In genomic region chr9:88645869-88646204, GRCh38 we compare ENCODE assay signal across 30 cellular contexts.
DNase-seq lines count a peak whose midpoint lies in the region; ATAC-seq, FAIRE-seq and TF ChIP-seq lines count a peak whose summit lies in the region.
"Had no signal": no experiment of that assay in that cellular context is flagged by ENCODE, and none has a peak within 500 bp of the region (broad histone marks: within the 10 kb centered on the region; RNA-seq: fewer than 3 reads in every experiment).

No MANE protein-coding gene starts in this region.

- 86 to 95% methylated on average over 11 of the region's 11 CpGs for WGBS in GM23248 (ENCODE audit: low coverage in 1 of 2, low lambda C conversion rate in 2 of 2, missing lambda C conversion rate in 2 of 2), 2 experiments
- 50 to 62% methylated on average over 3 to 5 of the region's 11 CpGs for WGBS in gastroesophageal sphincter (ENCODE audit: low coverage in 1 of 2), 2 donors
- WGBS in spleen, 5 donors: 88 to 96% (median 91%) methylated on average over 11 of the region's 11 CpGs

- H3K79me2 ChIP-seq in GM23248 (ENCODE audit: insufficient read depth) (no peaks in the 10 kb centered on the region), astrocyte (ENCODE audit: insufficient read depth, low read length) (no peaks in the 10 kb centered on the region), osteoblast (ENCODE audit: insufficient read depth, low read length) (no peaks in the 10 kb centered on the region)

- no peak overlapping the region for H3K4me3 Mint-ChIP-seq in astrocyte (ENCODE audit: unreplicated experiment)
- H3K4me3 Mint-ChIP-seq: activated CD8-positive, alpha-beta T cell treated with anti-CD3 and anti-CD28 coated beads, Interleukin-2, amount 10 ng/mL, durations not matched to agents 7 days and 5 days; memory B cell; type B pancreatic cell had no signal

- H3K36me3 ChIP-seq in GM23248 (ENCODE audit: low read depth): no peaks in the 10 kb centered on the region
- no peaks in the 10 kb centered on the region for H3K36me3 ChIP-seq in astrocyte (ENCODE audit: insufficient read depth, low read length)
- no peaks in the 10 kb centered on the region for H3K36me3 ChIP-seq in gastroesophageal sphincter
- no peaks in the 10 kb centered on the region for H3K36me3 ChIP-seq in osteoblast (ENCODE audit: insufficient read depth, low read length)
- H3K36me3 ChIP-seq in spleen: no peaks in the 10 kb centered on the region
- H3K36me3 ChIP-seq: BLaER1 treated with 17β-estradiol and CSF1 and Interleukin-3, amounts not matched to agents 10 nM and 100 nM; gastrocnemius medialis; right lobe of liver had no signal

- H3F3A ChIP-seq in GM23248 (ENCODE audit: insufficient read depth): peaks cover 13% of the 10 kb centered on the region

- peaks cover 2% of the 10 kb centered on the region for H3K9me3 Mint-ChIP-seq in astrocyte (ENCODE audit: unreplicated experiment)
- H3K9me3 Mint-ChIP-seq: type B pancreatic cell had no signal

- no peak for FAIRE-seq in astrocyte (lab: Jason Lieb, UNC)
- FAIRE-seq: GM12892 had no signal

- H3K36me3 Mint-ChIP-seq in astrocyte (ENCODE audit: low read depth, unreplicated experiment): no peaks in the 10 kb centered on the region
- H3K36me3 Mint-ChIP-seq: type B pancreatic cell had no signal

- H3K27me3 Mint-ChIP-seq in astrocyte (ENCODE audit: low read depth, unreplicated experiment): peaks cover 6% of the 10 kb centered on the region
- H3K27me3 Mint-ChIP-seq: type B pancreatic cell had no signal

- H3K27ac ChIP-seq in GM23248 (no peak overlapping the region), astrocyte (ENCODE audit: low read depth, low read length) (no peak overlapping the region), gastroesophageal sphincter (peak overlapping the region in 3 of 4 donors; percentile 40 to 72 (median 61)), osteoblast (ENCODE audit: low read depth, low read length) (peak overlapping the region; percentile 47), spleen (no peak overlapping the region)
- H3K27ac ChIP-seq: BLaER1 treated with 17β-estradiol and CSF1 and Interleukin-3, amounts not matched to agents 10 nM and 100 nM; gastrocnemius medialis; right lobe of liver had no signal

- H3K9ac ChIP-seq in GM23248 (no peak overlapping the region), astrocyte (ENCODE audit: low read length) (peak overlapping the region; percentile 12)
- H3K9ac ChIP-seq: BLaER1 treated with 17β-estradiol and CSF1 and Interleukin-3, amounts not matched to agents 10 nM and 100 nM had no signal

- peak overlapping the region; percentile 16 for H3K4me2 ChIP-seq in GM23248 (ENCODE audit: unreplicated experiment)
- peak overlapping the region; percentile 50 for H3K4me2 ChIP-seq in astrocyte (ENCODE audit: low read length)
- peak overlapping the region; percentile 62 for H3K4me2 ChIP-seq in osteoblast (ENCODE audit: insufficient read depth, low read length)
- H3K4me2 ChIP-seq: BLaER1 treated with 17β-estradiol and CSF1 and Interleukin-3, amounts not matched to agents 10 nM and 100 nM had no signal

- peaks cover 12% of the 10 kb centered on the region for H3K4me1 ChIP-seq in GM23248 (ENCODE audit: insufficient read depth)
- no peaks in the 10 kb centered on the region for H3K4me1 ChIP-seq in astrocyte (ENCODE audit: insufficient read depth, low read length)
- peaks cover 0 to 12% (median 0%) of the 10 kb centered on the region in 3 donors for H3K4me1 ChIP-seq in gastroesophageal sphincter
- peaks cover 23% of the 10 kb centered on the region for H3K4me1 ChIP-seq in osteoblast (ENCODE audit: insufficient read depth, low read length)
- no peaks in the 10 kb centered on the region for H3K4me1 ChIP-seq in spleen
- H3K4me1 ChIP-seq: BLaER1 treated with 17β-estradiol and CSF1 and Interleukin-3, amounts not matched to agents 10 nM and 100 nM; gastrocnemius medialis; right lobe of liver had no signal

- TF ChIP-seq POLR2A in gastroesophageal sphincter (IDR thresholded peaks at IDR 0.05): no peak
- no peak for TF ChIP-seq POLR2A in spleen (IDR thresholded peaks at IDR 0.05)

- TF ChIP-seq CTCF in astrocyte (IDR thresholded peaks at IDR 0.05; ENCODE audit: insufficient read depth, low read depth, low read length) (no peak), gastroesophageal sphincter (IDR thresholded peaks at IDR 0.05) (no peak), osteoblast (IDR thresholded peaks at IDR 0.05; ENCODE audit: extremely low read depth, low read depth, low read length) (no peak), spleen (IDR thresholded peaks at IDR 0.05 in 8 of 11, conservative IDR thresholded peaks at IDR 0.05 in 3 of 11) (no peak)

- no peaks in the 10 kb centered on the region for H4K20me1 ChIP-seq in GM23248 (ENCODE audit: insufficient read depth)
- no peaks in the 10 kb centered on the region for H4K20me1 ChIP-seq in astrocyte (ENCODE audit: insufficient read depth, low read length)
- H4K20me1 ChIP-seq in osteoblast (ENCODE audit: insufficient read depth, low read length): no peaks in the 10 kb centered on the region
- H4K20me1 ChIP-seq: BLaER1 treated with 17β-estradiol and CSF1 and Interleukin-3, amounts not matched to agents 10 nM and 100 nM had no signal

- no peak overlapping the region for H3K27ac Mint-ChIP-seq in astrocyte (ENCODE audit: unreplicated experiment)
- H3K27ac Mint-ChIP-seq: activated CD8-positive, alpha-beta T cell treated with anti-CD3 and anti-CD28 coated beads, Interleukin-2, amount 10 ng/mL, durations not matched to agents 7 days and 5 days; memory B cell; type B pancreatic cell had no signal

- ATAC-seq in gastroesophageal sphincter: peak; percentile 25
- ATAC-seq in GM21515 (IDR thresholded peaks at IDR 0.05; ENCODE audit: unreplicated experiment): no peak
- no peak for ATAC-seq in GM19324 (IDR thresholded peaks at IDR 0.05; ENCODE audit: low FRiP score, unreplicated experiment)
- ATAC-seq: activated CD8-positive, alpha-beta T cell treated with anti-CD3 and anti-CD28 coated beads, Interleukin-2, amount 10 ng/mL, durations not matched to agents 7 days and 5 days; esophagus mucosa; gastrocnemius medialis; HCT116; left colon; right lobe of liver had no signal

- in situ Hi-C loops in GM23248 (cut with MboI): no loop called here

- no peak overlapping the region for H3K4me3 ChIP-seq in GM23248
- H3K4me3 ChIP-seq in astrocyte (ENCODE audit: insufficient read depth, low read depth, low read length): no peak overlapping the region
- no peak overlapping the region for H3K4me3 ChIP-seq in gastroesophageal sphincter
- H3K4me3 ChIP-seq in osteoblast (ENCODE audit: insufficient read depth, low read length): no peak overlapping the region
- no peak overlapping the region for H3K4me3 ChIP-seq in spleen
- H3K4me3 ChIP-seq: BLaER1 treated with 17β-estradiol and CSF1 and Interleukin-3, amounts not matched to agents 10 nM and 100 nM; gastrocnemius medialis; right lobe of liver had no signal

- TF ChIP-seq EP300 in gastroesophageal sphincter (IDR thresholded peaks at IDR 0.05): no peak

- DNase-seq in GM23248 (no peak), astrocyte (ENCODE audit: low read depth) (no peak), osteoblast (ENCODE audit: insufficient read length, low spot score, missing footprints) (no peak), germinal center (ENCODE audit: low spot score) (no peak), spleen (no peak)
- DNase-seq: activated CD8-positive, alpha-beta T cell treated with anti-CD3 and anti-CD28 coated beads, Interleukin-2, amount 10 ng/mL, durations not matched to agents 7 days and 5 days; activated naive CD4-positive, alpha-beta T cell treated with anti-CD3 and anti-CD28 coated beads, Interleukin-2, amount 50 U/mL, for 16 hours; caudate nucleus; dermis blood vessel endothelial cell; DMS153; gastrocnemius medialis; hypothalamus; left colon; MV-4-11; NCI-H146; NCI-H2107; NCI-H345; right lobe of liver; SHP77; stimulated activated CD4-positive, alpha-beta T cell treated with anti-CD3 and anti-CD28 coated beads, Interleukin-15, amount 100 ng/mL, for 24 hours; stimulated activated CD4-positive, alpha-beta T cell treated with anti-CD3 and anti-CD28 coated beads, Interleukin-4, amount 100 ng/mL, for 4 hours had no signal

- no peak overlapping the region for H2AFZ ChIP-seq in GM23248
- peak overlapping the region; percentile 29 for H2AFZ ChIP-seq in astrocyte (ENCODE audit: low read depth, low read length)
- peak overlapping the region; percentile 76 for H2AFZ ChIP-seq in osteoblast (ENCODE audit: low read length)

- H3K9me3 ChIP-seq in GM23248 (ENCODE audit: low read depth): no peaks in the 10 kb centered on the region
- no peaks in the 10 kb centered on the region for H3K9me3 ChIP-seq in astrocyte (ENCODE audit: insufficient read depth, low read depth, low read length)
- H3K9me3 ChIP-seq in gastroesophageal sphincter: no peaks in the 10 kb centered on the region
- no peaks in the 10 kb centered on the region for H3K9me3 ChIP-seq in osteoblast (ENCODE audit: low read depth, low read length)
- H3K9me3 ChIP-seq in spleen: peaks cover 0 to 9% (median 2%) of the 10 kb centered on the region in 8 donors
- H3K9me3 ChIP-seq: gastrocnemius medialis, right lobe of liver had no signal

- no peaks in the 10 kb centered on the region for H3K9me2 ChIP-seq in GM23248 (ENCODE audit: insufficient read depth)

- intact Hi-C loops in spleen (cut with DNase I; ENCODE audit: low total_unique reads): no loop called here

- H3K27me3 ChIP-seq in GM23248 (replicated peaks; ENCODE audit: insufficient read depth): no peaks in the 10 kb centered on the region
- H3K27me3 ChIP-seq in astrocyte (ENCODE audit: insufficient read depth, low read length): no peaks in the 10 kb centered on the region
- no peaks in the 10 kb centered on the region for H3K27me3 ChIP-seq in gastroesophageal sphincter
- H3K27me3 ChIP-seq in osteoblast (ENCODE audit: insufficient read depth, low read length): no peaks in the 10 kb centered on the region
- H3K27me3 ChIP-seq in spleen (replicated peaks in 1 of 7): peaks cover 0 to 33% (median 0%) of the 10 kb centered on the region in 7 donors
- H3K27me3 ChIP-seq: BLaER1 treated with 17β-estradiol and CSF1 and Interleukin-3, amounts not matched to agents 10 nM and 100 nM; gastrocnemius medialis had no signal

- H3K4me1 Mint-ChIP-seq in astrocyte (ENCODE audit: low read depth, unreplicated experiment): no peaks in the 10 kb centered on the region
- H3K4me1 Mint-ChIP-seq: memory B cell had no signal

Comparison
In these comparisons a context has a peak if more than half of its experiments do, and no peak if none do; other contexts are left out.
1. H3K27ac ChIP-seq: peak in gastroesophageal sphincter (3 of 4) and osteoblast (single experiment); none in GM23248 (single experiment), astrocyte (single experiment) and spleen (0 of 8).
2. Peak in every context shown above with its lines, with median percentiles within 50 percentile points of each other: H3K4me2 ChIP-seq.